9 cellular contexts compared by ENCODE assay signal in the genomic region with DNA sequence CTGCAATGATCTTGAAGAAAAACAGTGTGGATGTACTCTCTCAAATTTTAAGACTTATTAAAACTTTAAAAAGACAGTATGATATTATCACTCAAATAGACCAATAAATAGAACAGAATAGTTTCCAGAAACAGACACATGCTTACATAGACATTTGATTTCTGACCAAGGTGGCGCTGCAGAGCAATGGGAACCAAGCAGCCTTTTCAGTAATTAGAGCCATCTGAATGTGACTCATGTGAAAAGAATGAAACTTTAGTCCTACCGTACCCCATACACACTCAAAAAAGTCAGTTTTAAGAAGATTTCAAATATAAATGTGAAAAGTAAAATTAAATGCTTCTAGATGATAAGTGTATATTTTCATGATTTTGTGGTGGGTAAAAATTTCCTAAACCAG.
A peak's percentile ranks its signal among the peaks of the same experiment; 100 is the strongest.
DNase-seq lines count a peak whose midpoint lies in the region; TF ChIP-seq lines count a peak whose summit lies in the region.
"Had no signal": no experiment of that assay in that cellular context is flagged by ENCODE, and none has a peak within 500 bp of the region (broad histone marks: within the 10 kb centered on the region; RNA-seq: fewer than 3 reads in every experiment).

No MANE protein-coding gene starts in this region.

- H3K9me3 ChIP-seq in BE2C, result no peaks in the 10 kb centered on the region
- H3K9me3 ChIP-seq in SU-DHL-6 (ENCODE audit: insufficient read depth, low read length), result peaks cover 5% of the 10 kb centered on the region; the same call in 1 of the 2 replicates
- H3K9me3 ChIP-seq in effector memory CD4-positive, alpha-beta T cell (ENCODE audit: control insufficient read depth, low read length), result no peaks in the 10 kb centered on the region

- H3K4me1 ChIP-seq in BE2C, result no peaks in the 10 kb centered on the region
- H3K4me1 ChIP-seq in effector memory CD4-positive, alpha-beta T cell (ENCODE audit: control insufficient read depth, insufficient read depth, low read length, poor library complexity, severe bottlenecking), result no peaks in the 10 kb centered on the region

- intact Hi-C loops in head of caudate nucleus (cut with DNase I), result no loop called here

- H3K4me3 ChIP-seq in BE2C (ENCODE audit: low read depth, low read length) (no peak overlapping the region), SU-DHL-6 (ENCODE audit: insufficient read depth, low read length, poor library complexity, severe bottlenecking) (no peak overlapping the region)
- H3K4me3 ChIP-seq in effector memory CD4-positive, alpha-beta T cell (ENCODE audit: insufficient read depth, low read depth, low read length, poor library complexity, severe bottlenecking), result no peak overlapping the region

- H3K9me2 ChIP-seq in SU-DHL-6 (replicated peaks; ENCODE audit: insufficient read depth, low read length), result no peaks in the 10 kb centered on the region

- no peaks in the 10 kb centered on the region for H3F3A ChIP-seq in SU-DHL-6 (ENCODE audit: insufficient read depth)

- H3K36me3 ChIP-seq in BE2C, result no peaks in the 10 kb centered on the region
- no peaks in the 10 kb centered on the region; the same call in 1 of the 2 replicates for H3K36me3 ChIP-seq in SU-DHL-6 (ENCODE audit: low read length)
- no peaks in the 10 kb centered on the region for H3K36me3 ChIP-seq in effector memory CD4-positive, alpha-beta T cell (ENCODE audit: control insufficient read depth, insufficient read depth, low read length)

- H3K9ac ChIP-seq in SU-DHL-6 (ENCODE audit: low read length), result no peak overlapping the region

- peak; percentile 23 for DNase-seq in BE2C
- peak; percentile 62 for DNase-seq in HCEC 1CT
- peak; percentile 80 for DNase-seq in iPS DF 4.7 (ENCODE audit: extremely low read depth, low spot score)
- no peak for DNase-seq in NCI-H2107 treated with DMSO at 0.1 percent for 48 hours (lab: John Stamatoyannopoulos, UW; ENCODE audit: unreplicated experiment)
- no peak for DNase-seq in effector memory CD4-positive, alpha-beta T cell
- no peak for DNase-seq in head of caudate nucleus
- no peak for DNase-seq in germinal center (ENCODE audit: low spot score)
- DNase-seq: hippocampal formation had no signal

- H3K27ac ChIP-seq in SU-DHL-6 (ENCODE audit: low read depth, low read length), result no peak overlapping the region
- no peak overlapping the region for H3K27ac ChIP-seq in effector memory CD4-positive, alpha-beta T cell (ENCODE audit: insufficient read depth, low read length, poor library complexity, severe bottlenecking)

- H2AFZ ChIP-seq in SU-DHL-6 (ENCODE audit: low read depth, low read length, severe bottlenecking), result no peak overlapping the region

- no peaks in the 10 kb centered on the region for H3K27me3 ChIP-seq in BE2C
- no peaks in the 10 kb centered on the region for H3K27me3 ChIP-seq in SU-DHL-6 (ENCODE audit: low read length)
- H3K27me3 ChIP-seq in effector memory CD4-positive, alpha-beta T cell (replicated peaks; ENCODE audit: control insufficient read depth, insufficient read depth, low read length, poor library complexity, severe bottlenecking), result no peaks in the 10 kb centered on the region

- no peak overlapping the region for H3K4me2 ChIP-seq in SU-DHL-6 (ENCODE audit: low read depth, low read length, poor library complexity, severe bottlenecking)

- H3K79me2 ChIP-seq in SU-DHL-6 (ENCODE audit: insufficient read depth, low read length), result no peaks in the 10 kb centered on the region

- H4K20me1 ChIP-seq in SU-DHL-6 (ENCODE audit: low read depth, low read length), result no peaks in the 10 kb centered on the region

- TF ChIP-seq CTCF in BE2C (IDR thresholded peaks at IDR 0.05; ENCODE audit: low read depth, low read length) (peak; percentile 44), SU-DHL-6 (IDR thresholded peaks at IDR 0.05; ENCODE audit: insufficient read depth, low read length, poor library complexity, severe bottlenecking) (peak; percentile 22)

Comparison
In these comparisons a context has a peak if more than half of its experiments do, and no peak if none do; other contexts are left out.
1. DNase-seq: peak in BE2C (single experiment), HCEC 1CT (single experiment) and iPS DF 4.7 (single experiment); none in NCI-H2107 treated with DMSO at 0.1 percent for 48 hours (single experiment), effector memory CD4-positive, alpha-beta T cell (0 of 3), head of caudate nucleus (0 of 42) and germinal center (single experiment).